Comparison of ENCODE assay signal across 8 cellular contexts in genomic region chr17:44779211-44780025, GRCh38. TPM values are rescaled to one million over a fixed set of nuclear protein-coding genes. Genes with fewer than 3 reads are reported as not detected.
DNase-seq lines count a peak whose midpoint lies in the region; ATAC-seq and TF ChIP-seq lines count a peak whose summit lies in the region.

No MANE protein-coding gene starts in this region.

- H3K27ac ChIP-seq in heart right ventricle, result peak overlapping the region in 9 of 10 donors; percentile 16 to 91 (median 74)
- H3K27ac ChIP-seq in tibial nerve, result peak overlapping the region in 2 of 4 donors; percentile 43 to 59

- H3K36me3 ChIP-seq in adipocyte (ENCODE audit: control insufficient read depth, insufficient read depth, low read length, severe bottlenecking), result no peaks in the 10 kb centered on the region
- no peaks in the 10 kb centered on the region for H3K36me3 ChIP-seq in heart right ventricle
- H3K36me3 ChIP-seq in tibial nerve, result no peaks in the 10 kb centered on the region

- H3K4me3 ChIP-seq in adipocyte (ENCODE audit: low read length) (peak overlapping the region; percentile 71), heart right ventricle (peak overlapping the region in 9 of 10 donors; percentile 24 to 57 (median 41)), tibial nerve (peak overlapping the region in 3 of 4 donors; percentile 35 to 40 (median 40))

- CTCF ChIA-PET in T-cell (lab: Charles Lee), result interaction anchor here (0.5 to 1.6 kb wide), 9 partner anchors 18 to 1485 kb away, joined by 3 to 6 read pairs (median 3); no protein-coding TSS in a partner anchor

- H3K27ac Mint-ChIP-seq in T-cell, result peak overlapping the region in 1 of 2 donors; percentile 28
- no peak overlapping the region for H3K27ac Mint-ChIP-seq in progenitor cell of endocrine pancreas

- 13 to 14% methylated on average over 36 of the region's 36 CpGs for WGBS in heart right ventricle, 2 donors
- WGBS in tibial nerve, 2 donors, result 16 to 22% methylated on average over 33 to 36 of the region's 36 CpGs

- H3K4me1 Mint-ChIP-seq in T-cell, result peaks cover 6 to 12% (median 7%) of the 10 kb centered on the region in 3 donors
- no peaks in the 10 kb centered on the region for H3K4me1 Mint-ChIP-seq in progenitor cell of endocrine pancreas (ENCODE audit: low read depth)

- peak overlapping the region; percentile 10 for H3K9ac ChIP-seq in adipocyte (ENCODE audit: low read length)

- H3K4me3 Mint-ChIP-seq in T-cell, result peak overlapping the region; percentile 41 to 51 (median 44)
- peak overlapping the region; percentile 69 for H3K4me3 Mint-ChIP-seq in progenitor cell of endocrine pancreas (ENCODE audit: low read depth)

- H3K27me3 Mint-ChIP-seq in T-cell, result peaks cover 0 to 7% of the 10 kb centered on the region in 2 donors
- peaks cover 37% of the 10 kb centered on the region for H3K27me3 Mint-ChIP-seq in progenitor cell of endocrine pancreas

- no peak for TF ChIP-seq EP300 in tibial nerve (IDR thresholded peaks at IDR 0.05)

- H3K9me3 Mint-ChIP-seq in T-cell, result no peaks in the 10 kb centered on the region
- H3K9me3 Mint-ChIP-seq in progenitor cell of endocrine pancreas (ENCODE audit: low read depth), result no peaks in the 10 kb centered on the region

- H3K36me3 Mint-ChIP-seq in T-cell, result no peaks in the 10 kb centered on the region
- no peaks in the 10 kb centered on the region for H3K36me3 Mint-ChIP-seq in progenitor cell of endocrine pancreas (ENCODE audit: insufficient read depth)

- TF ChIP-seq CTCF in heart right ventricle (IDR thresholded peaks at IDR 0.05) (peak; percentile 69 to 96 (median 90)), progenitor cell of endocrine pancreas (IDR thresholded peaks at IDR 0.05; ENCODE audit: unreplicated experiment) (peak; percentile 87), tibial nerve (IDR thresholded peaks at IDR 0.05) (peak; percentile 72 to 93 (median 90))

- DNase-seq in GDM1 (lab: John Stamatoyannopoulos, UW) (peak; percentile 48), MV-4-11 (lab: John Stamatoyannopoulos, UW) (peak; percentile 39), T-cell (peak; percentile 43 to 83 (median 75)), adipocyte (ENCODE audit: low read depth) (peak; percentile 91), heart right ventricle (peak; percentile 82 to 84), progenitor cell of endocrine pancreas (ENCODE audit: low spot score, unreplicated experiment) (peak; percentile 74), tibial nerve (ENCODE audit: low spot score in 2 of 2) (peak; percentile 47 to 67)

- peak; percentile 13 to 26 (median 15) for ATAC-seq in T-cell (replicated peaks in 1 of 4)
- ATAC-seq in heart right ventricle, result peak; percentile 20 to 53 (median 42)
- ATAC-seq in GM18520 (IDR thresholded peaks at IDR 0.05; ENCODE audit: unreplicated experiment), result no peak

- H3K9me3 ChIP-seq in adipocyte (ENCODE audit: control insufficient read depth, low read length) (no peaks in the 10 kb centered on the region), heart right ventricle (no peaks in the 10 kb centered on the region), tibial nerve (no peaks in the 10 kb centered on the region)

- peaks cover 11% of the 10 kb centered on the region for H3K27me3 ChIP-seq in adipocyte (replicated peaks; ENCODE audit: control insufficient read depth, insufficient read depth, low read length)
- peaks cover 0 to 12% (median 0%) of the 10 kb centered on the region in 7 donors for H3K27me3 ChIP-seq in heart right ventricle
- peaks cover 0 to 6% of the 10 kb centered on the region in 2 donors for H3K27me3 ChIP-seq in tibial nerve

- POLR2A ChIA-PET in T-cell (lab: Charles Lee), result no interaction called here

- H3K4me1 ChIP-seq in adipocyte (ENCODE audit: control insufficient read depth, insufficient read depth, low read length) (peaks cover 14% of the 10 kb centered on the region), heart right ventricle (peaks cover 13 to 65% (median 52%) of the 10 kb centered on the region in 9 donors), tibial nerve (peaks cover 0 to 38% (median 17%) of the 10 kb centered on the region in 4 donors)

- no peak for TF ChIP-seq POLR2A in tibial nerve (IDR thresholded peaks at IDR 0.05)

- intact Hi-C loops in heart right ventricle (cut with DNase I), result loop anchor here (1.0 to 10.0 kb wide), 13 partner anchors 49 to 353 kb away; partner anchors contain the start of genes GJC1 (in 6 of the 10) and PLCD3 (in 2 of the 10)

RNA-seq across cellular contexts. Expression of gene ADAM11, which starts 20.6 kb away (rescaled TPM):
- 1 to 10 TPM in 1 of 5 donors, under 1 TPM in 4; 0.43 to 1.0 (median 0.68) TPM for total RNA-seq in T-cell
- total RNA-seq in heart right ventricle, result 10 to 100 TPM in 4 of 10 donors, 1 to 10 TPM in 6; 3.2 to 18.3 (median 7.8) TPM
- 10 to 100 TPM in 1 of 2 donors, under 1 TPM in 1; 0.75 to 13.0 TPM for polyA plus RNA-seq in heart right ventricle
- 1.4 and 2.4 TPM in 2 replicates for total RNA-seq in progenitor cell of endocrine pancreas
- total RNA-seq in tibial nerve, result 1 to 10 TPM in 2 of 4 donors, under 1 TPM in 2; 0.42 to 3.9 (median 1.6) TPM

RNA-seq across cellular contexts. Expression of gene GJC1, which starts 50.7 kb away (rescaled TPM):
- total RNA-seq in T-cell, result under 1 TPM in 3 of 5 donors, not detected in 2; 0.09 to 0.93 (median 0.30) TPM
- 10 to 100 TPM; 13.9 to 41.5 (median 23.8) TPM for total RNA-seq in heart right ventricle
- polyA plus RNA-seq in heart right ventricle, result 10 to 100 TPM; 10.9 to 17.0 TPM
- total RNA-seq in progenitor cell of endocrine pancreas, result 75.2 and 76.5 TPM in 2 replicates
- 10 to 100 TPM in 1 of 4 donors, 1 to 10 TPM in 3; 3.1 to 18.6 (median 9.0) TPM for total RNA-seq in tibial nerve

Comparison
In these comparisons a context has a peak if more than half of its experiments do, and no peak if none do; other contexts are left out.
1. DNase-seq: peak in every context shown above with its lines; median percentile 91 in adipocyte; 83 in heart right ventricle; 75 in T-cell; 74 in progenitor cell of endocrine pancreas; 57 in tibial nerve; 48 in GDM1; 39 in MV-4-11.